In the genomic region with DNA sequence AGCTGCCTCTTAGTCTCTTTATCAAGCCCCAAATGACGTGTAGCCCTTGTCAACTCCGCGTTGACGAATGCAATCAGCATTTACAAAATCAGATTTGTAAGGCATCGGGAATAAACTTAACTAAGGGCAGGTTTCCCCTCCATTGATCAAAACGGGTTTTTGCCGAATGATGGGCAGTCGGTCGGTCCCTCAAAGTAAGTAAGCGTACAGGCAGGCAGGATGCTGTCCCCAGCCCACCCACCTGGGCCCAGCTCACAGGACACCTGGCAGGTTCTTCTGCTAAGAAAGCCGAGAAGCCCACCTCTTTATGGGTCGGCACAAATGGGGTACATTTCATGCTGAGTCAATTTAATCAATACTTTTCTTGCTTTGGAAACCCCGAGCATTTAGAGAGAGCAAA, we compare ENCODE assay signal across 28 cellular contexts.
"Had no signal": no experiment of that assay in that cellular context is flagged by ENCODE, and none has a peak within 500 bp of the region (broad histone marks: within the 10 kb centered on the region; RNA-seq: fewer than 3 reads in every experiment).

No MANE protein-coding gene starts in this region.

- H3K27me3 ChIP-seq: ovary, suprapubic skin had no signal

- H3K4me1 ChIP-seq: left lung, lower lobe of right lung, prostate gland, stomach, suprapubic skin, tibial artery, upper lobe of right lung had no signal

- H3K36me3 Mint-ChIP-seq: immature natural killer cell; mesothelial cell of epicardium; naive B cell; natural killer cell; stimulated activated naive B cell treated with anti-CD40 and anti-IgM and Interleukin-4, amounts not matched to agents 10 μg/mL and 1 μg/mL and 100 μg/mL, for 72 hours had no signal

- DNase-seq: immature natural killer cell; kidney; left colon; left lung; lower lobe of right lung; mammary epithelial cell; mesendoderm; naive B cell; natural killer cell; nephron progenitor cell; ovary; retina; stimulated activated CD4-positive, alpha-beta T cell treated with anti-CD3 and anti-CD28 coated beads, Interleukin-12 subunit alpha, Interleukin-12 subunit beta, amount 100 ng/mL, for 4 hours; stimulated activated CD4-positive, alpha-beta T cell treated with anti-CD3 and anti-CD28 coated beads, Interleukin-15, amount 100 ng/mL, for 24 hours; stimulated activated CD4-positive, alpha-beta T cell treated with anti-CD3 and anti-CD28 coated beads, Interleukin-2, amount 100 ng/mL, for 24 hours; stimulated activated CD4-positive, alpha-beta T cell treated with anti-CD3 and anti-CD28 coated beads, Interleukin-4, amount 100 ng/mL, for 1 hour; stimulated activated naive B cell treated with anti-CD40 and anti-IgM and Interleukin-4, amounts not matched to agents 10 μg/mL and 1 μg/mL and 100 μg/mL, for 72 hours; stimulated activated naive CD8-positive, alpha-beta T cell treated with anti-CD3 and anti-CD28 coated beads, Interleukin-15, Interleukin-2, amounts not matched to agents 100 U/mL and 50 U/mL, for 24 hours; stomach; tibial artery; trophoblast cell; upper lobe of right lung had no signal

- H3K36me3 ChIP-seq: left lung, lower lobe of right lung, ovary, prostate gland, stomach, suprapubic skin, thoracic aorta, tibial artery, upper lobe of right lung had no signal

- H3K9me3 Mint-ChIP-seq: immature natural killer cell; mesothelial cell of epicardium; naive B cell; natural killer cell; nephron progenitor cell; stimulated activated naive B cell treated with anti-CD40 and anti-IgM and Interleukin-4, amounts not matched to agents 10 μg/mL and 1 μg/mL and 100 μg/mL, for 72 hours had no signal

- H3K4me3 Mint-ChIP-seq: immature natural killer cell; mesothelial cell of epicardium; naive B cell; natural killer cell; nephron progenitor cell; stimulated activated naive B cell treated with anti-CD40 and anti-IgM and Interleukin-4, amounts not matched to agents 10 μg/mL and 1 μg/mL and 100 μg/mL, for 72 hours had no signal

- H3K4me1 Mint-ChIP-seq: immature natural killer cell; naive B cell; natural killer cell; stimulated activated naive B cell treated with anti-CD40 and anti-IgM and Interleukin-4, amounts not matched to agents 10 μg/mL and 1 μg/mL and 100 μg/mL, for 72 hours had no signal

- H3K9me3 ChIP-seq: left lung, lower lobe of right lung, ovary, prostate gland, stomach, suprapubic skin, thoracic aorta, tibial artery, upper lobe of right lung had no signal

- H3K27ac ChIP-seq: left lung, lower lobe of right lung, ovary, prostate gland, skin epidermis, stomach, suprapubic skin, thoracic aorta, tibial artery, upper lobe of right lung had no signal

- ATAC-seq: left colon; left lung; lower lobe of right lung; natural killer cell; sciatic nerve; stimulated activated naive B cell treated with anti-CD40 and anti-IgM and Interleukin-4, amounts not matched to agents 10 μg/mL and 1 μg/mL and 100 μg/mL, for 72 hours; stimulated activated naive CD8-positive, alpha-beta T cell treated with anti-CD3 and anti-CD28 coated beads, Interleukin-15, Interleukin-2, amounts not matched to agents 100 U/mL and 50 U/mL, for 24 hours; upper lobe of right lung had no signal

- H3K27ac Mint-ChIP-seq: immature natural killer cell; mesothelial cell of epicardium; naive B cell; natural killer cell; nephron progenitor cell; stimulated activated naive B cell treated with anti-CD40 and anti-IgM and Interleukin-4, amounts not matched to agents 10 μg/mL and 1 μg/mL and 100 μg/mL, for 72 hours had no signal

- H3K4me3 ChIP-seq: left lung, lower lobe of right lung, ovary, prostate gland, skin epidermis, stomach, suprapubic skin, thoracic aorta, tibial artery, upper lobe of right lung had no signal
